Comparison of ENCODE assay signal across 19 cellular contexts in the genomic region with DNA sequence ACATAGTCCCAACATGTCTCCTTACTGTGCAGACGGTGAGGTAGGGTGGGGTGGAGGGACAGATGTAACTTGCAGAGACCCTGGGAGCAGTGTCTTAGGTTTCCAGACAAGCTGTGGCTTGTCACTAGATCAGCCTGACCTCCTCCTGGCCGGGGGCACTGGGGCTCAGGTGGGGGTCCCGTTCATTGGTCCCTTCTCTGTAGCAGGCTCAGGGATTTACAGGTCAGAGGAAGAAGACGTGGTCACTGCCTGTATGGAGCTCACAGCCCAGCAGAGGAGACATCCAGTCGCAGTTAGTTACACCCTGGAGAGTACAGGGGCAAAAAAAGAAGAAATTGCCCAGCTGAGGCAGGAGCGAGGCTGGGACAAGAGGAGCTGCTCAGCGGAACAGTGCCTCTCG. TPM values are rescaled to one million over a fixed set of nuclear protein-coding genes. Genes with fewer than 3 reads are reported as not detected.
"Had no signal": no experiment of that assay in that cellular context is flagged by ENCODE, and none has a peak within 500 bp of the region (broad histone marks: within the 10 kb centered on the region; RNA-seq: fewer than 3 reads in every experiment).

No MANE protein-coding gene starts in this region.

- H3K9me3 Mint-ChIP-seq: activated CD4-positive, alpha-beta memory T cell treated with anti-CD3 and anti-CD28 coated beads, Interleukin-2, amount 10 ng/mL, durations not matched to agents 7 days and 5 days; activated naive CD4-positive, alpha-beta T cell treated with anti-CD3 and anti-CD28 coated beads, Interleukin-2, amount 50 U/mL, for 72 hours; effector memory CD8-positive, alpha-beta T cell; natural killer cell had no signal

- H3K36me3 ChIP-seq: adrenal gland, esophagus squamous epithelium, lower lobe of right lung, thoracic aorta had no signal

- H3K9me3 ChIP-seq: adrenal gland, esophagus squamous epithelium, lower lobe of right lung, thoracic aorta had no signal

- H3K4me3 ChIP-seq: adrenal gland, esophagus squamous epithelium, lower lobe of right lung, skin epidermis, thoracic aorta had no signal

- H3K27ac Mint-ChIP-seq: activated CD4-positive, alpha-beta memory T cell treated with anti-CD3 and anti-CD28 coated beads, Interleukin-2, amount 10 ng/mL, durations not matched to agents 7 days and 5 days; effector memory CD8-positive, alpha-beta T cell; natural killer cell; progenitor cell of endocrine pancreas had no signal

- H3K4me1 Mint-ChIP-seq: natural killer cell had no signal

- H3K4me3 Mint-ChIP-seq: activated CD4-positive, alpha-beta memory T cell treated with anti-CD3 and anti-CD28 coated beads, Interleukin-2, amount 10 ng/mL, durations not matched to agents 7 days and 5 days; effector memory CD8-positive, alpha-beta T cell; natural killer cell had no signal

- DNase-seq: activated CD4-positive, alpha-beta memory T cell treated with anti-CD3 and anti-CD28 coated beads, Interleukin-2, amount 10 ng/mL, durations not matched to agents 7 days and 5 days; activated CD4-positive, alpha-beta T cell treated with anti-CD3 and anti-CD28 coated beads for 48 hours; activated CD4-positive, CD25-positive, alpha-beta regulatory T cell; activated gamma-delta T cell treated with Interleukin-2 at 50 U/mL for 16 hours; activated T-cell treated with anti-CD3 and anti-CD28 coated beads, Interleukin-2, amount 50 U/mL, for 48 hours; effector memory CD8-positive, alpha-beta T cell; esophagus squamous epithelium; left cardiac atrium; lower lobe of right lung; natural killer cell; nucleus accumbens; stimulated activated CD4-positive, alpha-beta T cell treated with anti-CD3 and anti-CD28 coated beads, Interleukin-15, amount 100 ng/mL, for 24 hours; stimulated activated CD4-positive, alpha-beta T cell treated with anti-CD3 and anti-CD28 coated beads, Interleukin-2, amount 100 ng/mL, for 48 hours; T1000 had no signal

- H3K27me3 ChIP-seq: adrenal gland, esophagus squamous epithelium had no signal

- H3K36me3 Mint-ChIP-seq: activated naive CD4-positive, alpha-beta T cell treated with anti-CD3 and anti-CD28 coated beads, Interleukin-2, amount 50 U/mL, for 72 hours; natural killer cell had no signal

- H3K27ac ChIP-seq: adrenal gland, esophagus squamous epithelium, lower lobe of right lung, thoracic aorta had no signal

- H3K27me3 Mint-ChIP-seq: activated CD4-positive, alpha-beta memory T cell treated with anti-CD3 and anti-CD28 coated beads, Interleukin-2, amount 10 ng/mL, durations not matched to agents 7 days and 5 days had no signal

- ATAC-seq: activated naive CD4-positive, alpha-beta T cell treated with anti-CD3 and anti-CD28 coated beads, Interleukin-2, amount 50 U/mL, for 72 hours; effector memory CD8-positive, alpha-beta T cell; lower lobe of right lung; natural killer cell had no signal

RNA-seq across cellular contexts. Expression of a gene that starts 22.0 kb away (rescaled TPM):
- total RNA-seq: natural killer cell had no signal
